ENCODE assay signal across 11 cellular contexts in the genomic region with DNA sequence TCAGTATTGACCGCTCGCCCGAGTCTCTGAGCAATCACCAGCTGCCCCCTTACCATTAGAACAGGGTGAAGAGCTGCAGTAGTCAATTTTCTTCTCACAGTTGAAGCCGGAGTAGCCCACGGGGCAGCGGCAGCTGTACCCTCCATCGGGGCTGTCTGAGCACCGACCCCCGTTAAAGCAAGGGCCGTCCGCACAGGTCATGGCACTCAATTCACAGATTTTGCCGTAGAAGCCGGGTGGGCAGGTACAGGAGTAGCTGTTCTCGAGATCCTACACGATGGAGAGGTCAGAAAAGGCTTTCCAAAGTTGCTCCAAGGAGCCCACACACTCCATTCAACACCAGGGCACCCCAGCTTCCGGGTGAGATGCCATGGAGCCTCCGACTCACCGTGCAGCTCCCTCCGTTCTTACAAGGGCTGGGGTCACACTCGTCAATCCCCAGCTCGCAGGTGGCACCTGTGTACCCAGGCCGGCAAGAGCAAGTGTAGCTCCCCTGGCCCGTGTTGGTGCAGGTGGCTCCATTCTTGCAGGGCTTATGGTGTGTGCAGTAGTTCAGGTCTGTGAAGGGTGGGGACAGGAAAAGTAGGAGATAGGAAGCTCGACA.
"Had no signal": no experiment of that assay in that cellular context is flagged by ENCODE, and none has a peak within 500 bp of the region (broad histone marks: within the 10 kb centered on the region; RNA-seq: fewer than 3 reads in every experiment).

No MANE protein-coding gene starts in this region.

- H3K4me3 ChIP-seq: adrenal gland, mucosa of descending colon had no signal

- H3K36me3 Mint-ChIP-seq: stimulated activated memory B cell treated with anti-CD40 and anti-IgM and Interleukin-4, amounts not matched to agents 10 μg/mL and 1 μg/mL and 100 μg/mL, for 72 hours had no signal

- H3K9me3 ChIP-seq: adrenal gland, mucosa of descending colon had no signal

- DNase-seq: activated CD4-positive, alpha-beta T cell treated with anti-CD3 and anti-CD28 coated beads, Interleukin-2, amount 50 U/mL, for 4 hours; activated naive CD4-positive, alpha-beta T cell treated with anti-CD3 and anti-CD28 coated beads for 36 hours; mucosa of descending colon; SIG-M5; small intestine; trophoblast cell had no signal

- ATAC-seq: activated CD4-positive, CD25-positive, alpha-beta regulatory T cell treated with anti-CD3 and anti-CD28 coated beads, Interleukin-2, amount 50 U/mL, for 24 hours; mucosa of descending colon; stimulated activated memory B cell treated with anti-CD40 and anti-IgM and Interleukin-4, amounts not matched to agents 10 μg/mL and 1 μg/mL and 100 μg/mL, for 72 hours had no signal

- H3K27me3 ChIP-seq: adrenal gland had no signal

- H3K27ac Mint-ChIP-seq: activated naive CD4-positive, alpha-beta T cell treated with anti-CD3 and anti-CD28 coated beads for 36 hours; dendritic cell treated with granulocyte-macrophage colony-stimulating factor and Interleukin-4, amounts not matched to agents 40 ng/mL and 50 ng/mL, for 4 days; stimulated activated memory B cell treated with anti-CD40 and anti-IgM and Interleukin-4, amounts not matched to agents 10 μg/mL and 1 μg/mL and 100 μg/mL, for 72 hours had no signal

- H3K4me3 Mint-ChIP-seq: activated naive CD4-positive, alpha-beta T cell treated with anti-CD3 and anti-CD28 coated beads for 36 hours; central memory CD8-positive, alpha-beta T cell; dendritic cell treated with granulocyte-macrophage colony-stimulating factor and Interleukin-4, amounts not matched to agents 40 ng/mL and 50 ng/mL, for 4 days; stimulated activated memory B cell treated with anti-CD40 and anti-IgM and Interleukin-4, amounts not matched to agents 10 μg/mL and 1 μg/mL and 100 μg/mL, for 72 hours had no signal

- H3K9me3 Mint-ChIP-seq: activated naive CD4-positive, alpha-beta T cell treated with anti-CD3 and anti-CD28 coated beads for 36 hours; central memory CD8-positive, alpha-beta T cell; dendritic cell treated with granulocyte-macrophage colony-stimulating factor and Interleukin-4, amounts not matched to agents 40 ng/mL and 50 ng/mL, for 4 days; stimulated activated memory B cell treated with anti-CD40 and anti-IgM and Interleukin-4, amounts not matched to agents 10 μg/mL and 1 μg/mL and 100 μg/mL, for 72 hours had no signal
